Comparison of ENCODE assay signal across 19 cellular contexts in genomic region chr3:46371802-46372340, GRCh38. TPM values are rescaled to one million over a fixed set of nuclear protein-coding genes. Genes with fewer than 3 reads are reported as not detected.
DNase-seq lines count a peak whose midpoint lies in the region; ATAC-seq and TF ChIP-seq lines count a peak whose summit lies in the region.
"Had no signal": no experiment of that assay in that cellular context is flagged by ENCODE, and none has a peak within 500 bp of the region (broad histone marks: within the 10 kb centered on the region; RNA-seq: fewer than 3 reads in every experiment).

No MANE protein-coding gene starts in this region.

- no peak overlapping the region for H3K27ac Mint-ChIP-seq in activated CD4-positive, alpha-beta memory T cell treated with anti-CD3 and anti-CD28 coated beads for 36 hours
- H3K27ac Mint-ChIP-seq in immature natural killer cell = peak overlapping the region in 3 of 6 donors; percentile 8 to 94 (median 80)
- H3K27ac Mint-ChIP-seq: activated naive CD4-positive, alpha-beta T cell treated with anti-CD3 and anti-CD28 coated beads, Interleukin-2, amount 50 U/mL, for 24 hours had no signal

- H3K27ac ChIP-seq in upper lobe of right lung = peak overlapping the region; percentile 67
- H3K27ac ChIP-seq: parathyroid adenoma, uterus had no signal

- POLR2A ChIA-PET in activated CD4-positive, alpha-beta memory T cell treated with anti-CD3 and anti-CD28 coated beads for 36 hours (lab: Charles Lee) = interaction anchor here (3.3 to 4.1 kb wide), 3 partner anchors 12 to 274 kb away, joined by 19 to 38 read pairs (median 21); no protein-coding TSS in a partner anchor

- intact Hi-C loops in activated CD4-positive, alpha-beta memory T cell treated with anti-CD3 and anti-CD28 coated beads for 36 hours (cut with micrococcal nuclease) = loop anchor here (5.0 kb wide), 2 partner anchors 455 to 510 kb away; no protein-coding TSS in a partner anchor
- intact Hi-C loops in upper lobe of right lung (cut with DNase I) = loop anchor here (10.0 kb wide), 2 partner anchors 97 to 287 kb away; no protein-coding TSS in a partner anchor

- ATAC-seq in activated T-cell treated with anti-CD3 and anti-CD28 coated beads, Interleukin-2, amount 50 U/mL, for 4 hours = no peak
- ATAC-seq in upper lobe of right lung = no peak
- ATAC-seq: naive thymus-derived CD8-positive, alpha-beta T cell; stimulated activated naive CD8-positive, alpha-beta T cell treated with anti-CD3 and anti-CD28 coated beads, Interleukin-15, Interleukin-2, amounts not matched to agents 100 U/mL and 50 U/mL, for 24 hours had no signal

- H3K4me1 Mint-ChIP-seq in activated T-cell treated with anti-CD3 and anti-CD28 coated beads, Interleukin-2, amount 50 U/mL, for 4 hours (ENCODE audit: low read depth) = peaks cover 75% of the 10 kb centered on the region
- H3K4me1 Mint-ChIP-seq in activated CD4-positive, alpha-beta memory T cell treated with anti-CD3 and anti-CD28 coated beads for 36 hours (ENCODE audit: low read depth) = peaks cover 70% of the 10 kb centered on the region
- peaks cover 77 to 91% of the 10 kb centered on the region in 2 donors for H3K4me1 Mint-ChIP-seq in immature natural killer cell

- CTCF ChIA-PET in activated CD4-positive, alpha-beta memory T cell treated with anti-CD3 and anti-CD28 coated beads for 36 hours (lab: Charles Lee) = interaction anchor here (0.6 to 6.7 kb wide), 28 partner anchors 8 to 433 kb away, joined by 3 to 131 read pairs (median 5); partner anchors contain the start of genes CCR1, CCR2 and CXCR6

- no peak for DNase-seq in activated T-cell treated with anti-CD3 and anti-CD28 coated beads, Interleukin-2, amount 50 U/mL, for 4 hours
- DNase-seq in activated T-cell treated with anti-CD3 and anti-CD28 coated beads, Interleukin-2, amount 50 U/mL, for 48 hours = no peak
- DNase-seq in activated CD4-positive, alpha-beta memory T cell treated with anti-CD3 and anti-CD28 coated beads for 36 hours = no peak
- DNase-seq in immature natural killer cell (no peak), upper lobe of right lung (no peak), cerebellum (ENCODE audit: low spot score) (no peak), middle frontal gyrus (ENCODE audit: extremely low spot score, low spot score) (no peak), DMS153 treated with DMSO at 0.1 percent for 48 hours (lab: John Stamatoyannopoulos, UW; ENCODE audit: unreplicated experiment) (no peak)
- DNase-seq: MG63; NCI-H1436 treated with DMSO at 0.1 percent for 48 hours; NCI-H774; right lobe of liver; stimulated activated naive CD8-positive, alpha-beta T cell treated with anti-CD3 and anti-CD28 coated beads, Interleukin-15, Interleukin-2, amounts not matched to agents 100 U/mL and 50 U/mL, for 24 hours; uterus had no signal

- H3K4me3 Mint-ChIP-seq in activated T-cell treated with anti-CD3 and anti-CD28 coated beads, Interleukin-2, amount 50 U/mL, for 4 hours = peak overlapping the region; percentile 53
- peak overlapping the region; percentile 17 for H3K4me3 Mint-ChIP-seq in activated CD4-positive, alpha-beta memory T cell treated with anti-CD3 and anti-CD28 coated beads for 36 hours
- peak overlapping the region; percentile 41 to 88 (median 65) for H3K4me3 Mint-ChIP-seq in immature natural killer cell
- H3K4me3 Mint-ChIP-seq: activated naive CD4-positive, alpha-beta T cell treated with anti-CD3 and anti-CD28 coated beads, Interleukin-2, amount 50 U/mL, for 24 hours had no signal

- no peaks in the 10 kb centered on the region for H3K36me3 ChIP-seq in upper lobe of right lung
- H3K36me3 ChIP-seq: MG63, right lobe of liver, uterus had no signal

- H3K9me3 ChIP-seq in upper lobe of right lung = no peaks in the 10 kb centered on the region
- H3K9me3 ChIP-seq: MG63, right lobe of liver, uterus had no signal

- H3K4me1 ChIP-seq in upper lobe of right lung = peaks cover 31% of the 10 kb centered on the region
- H3K4me1 ChIP-seq: parathyroid adenoma, right lobe of liver, uterus had no signal

- H3K27me3 ChIP-seq in upper lobe of right lung = no peaks in the 10 kb centered on the region
- H3K27me3 ChIP-seq: MG63, right lobe of liver, uterus had no signal

- no peaks in the 10 kb centered on the region for H3K27me3 Mint-ChIP-seq in activated T-cell treated with anti-CD3 and anti-CD28 coated beads, Interleukin-2, amount 50 U/mL, for 4 hours (ENCODE audit: low read depth)
- peaks cover 24% of the 10 kb centered on the region for H3K27me3 Mint-ChIP-seq in activated CD4-positive, alpha-beta memory T cell treated with anti-CD3 and anti-CD28 coated beads for 36 hours
- peaks cover 2 to 7% (median 2%) of the 10 kb centered on the region in 3 donors for H3K27me3 Mint-ChIP-seq in immature natural killer cell (ENCODE audit: low read depth in 3 of 3)
- H3K27me3 Mint-ChIP-seq: activated naive CD4-positive, alpha-beta T cell treated with anti-CD3 and anti-CD28 coated beads, Interleukin-2, amount 50 U/mL, for 24 hours had no signal

- peak overlapping the region; percentile 39 for H3K4me3 ChIP-seq in upper lobe of right lung
- H3K4me3 ChIP-seq: lung, MG63, uterus had no signal

- H3K36me3 Mint-ChIP-seq in activated T-cell treated with anti-CD3 and anti-CD28 coated beads, Interleukin-2, amount 50 U/mL, for 4 hours (ENCODE audit: insufficient read depth) = no peaks in the 10 kb centered on the region
- H3K36me3 Mint-ChIP-seq in activated CD4-positive, alpha-beta memory T cell treated with anti-CD3 and anti-CD28 coated beads for 36 hours = no peaks in the 10 kb centered on the region
- H3K36me3 Mint-ChIP-seq in immature natural killer cell = no peaks in the 10 kb centered on the region
- H3K36me3 Mint-ChIP-seq: activated naive CD4-positive, alpha-beta T cell treated with anti-CD3 and anti-CD28 coated beads, Interleukin-2, amount 50 U/mL, for 24 hours; naive thymus-derived CD8-positive, alpha-beta T cell had no signal

- TF ChIP-seq CTCF in upper lobe of right lung (IDR thresholded peaks at IDR 0.05) = no peak

- H3K9me3 Mint-ChIP-seq in activated T-cell treated with anti-CD3 and anti-CD28 coated beads, Interleukin-2, amount 50 U/mL, for 4 hours = no peaks in the 10 kb centered on the region
- no peaks in the 10 kb centered on the region for H3K9me3 Mint-ChIP-seq in activated CD4-positive, alpha-beta memory T cell treated with anti-CD3 and anti-CD28 coated beads for 36 hours
- H3K9me3 Mint-ChIP-seq in immature natural killer cell = no peaks in the 10 kb centered on the region
- H3K9me3 Mint-ChIP-seq: activated naive CD4-positive, alpha-beta T cell treated with anti-CD3 and anti-CD28 coated beads, Interleukin-2, amount 50 U/mL, for 24 hours; naive thymus-derived CD8-positive, alpha-beta T cell had no signal

RNA-seq across cellular contexts. Expression of gene CCR5, which starts 1.1 kb away (rescaled TPM):
- 1 to 10 TPM; 1.2 to 7.2 (median 2.2) TPM for total RNA-seq in activated T-cell treated with anti-CD3 and anti-CD28 coated beads, Interleukin-2, amount 50 U/mL, for 4 hours
- 1 to 10 TPM; 2.0 to 2.1 TPM for total RNA-seq in activated CD4-positive, alpha-beta memory T cell treated with anti-CD3 and anti-CD28 coated beads for 36 hours
- 1 to 10 TPM in 2 of 3 donors, not detected in 1; 1.4 to 4.2 TPM for polyA plus RNA-seq in immature natural killer cell
- total RNA-seq in upper lobe of right lung (8.7 TPM), cerebellum (not detected)
- total RNA-seq: OCI-LY7 had no signal

RNA-seq across cellular contexts. Expression of gene CCR2, which starts 18.0 kb away (rescaled TPM):
- total RNA-seq in activated T-cell treated with anti-CD3 and anti-CD28 coated beads, Interleukin-2, amount 50 U/mL, for 4 hours = 1 to 10 TPM in 1 of 3 donors, under 1 TPM in 2; 0.18 to 1.4 (median 0.41) TPM
- 1 to 10 TPM; 2.2 TPM for total RNA-seq in activated CD4-positive, alpha-beta memory T cell treated with anti-CD3 and anti-CD28 coated beads for 36 hours
- polyA plus RNA-seq in immature natural killer cell = 10 to 100 TPM in 1 of 3 donors, 1 to 10 TPM in 2; 3.5 to 10.8 (median 6.7) TPM
- total RNA-seq in upper lobe of right lung = 17.8 TPM
- total RNA-seq in cerebellum = 0.45 TPM
- total RNA-seq: OCI-LY7 had no signal

RNA-seq across cellular contexts. Expression of gene CCRL2, which starts 35.2 kb away (rescaled TPM):
- total RNA-seq in activated T-cell treated with anti-CD3 and anti-CD28 coated beads, Interleukin-2, amount 50 U/mL, for 4 hours = 1 to 10 TPM in 1 of 3 donors, under 1 TPM in 2; 0.43 to 1.3 (median 0.76) TPM
- total RNA-seq in activated CD4-positive, alpha-beta memory T cell treated with anti-CD3 and anti-CD28 coated beads for 36 hours = 1 to 10 TPM; 1.3 to 1.4 TPM
- polyA plus RNA-seq in immature natural killer cell = 1 to 10 TPM; 1.3 to 2.0 (median 1.4) TPM
- total RNA-seq in upper lobe of right lung (28.5 TPM), cerebellum (0.36 TPM)
